12 cellular contexts compared by ENCODE assay signal in the genomic region with DNA sequence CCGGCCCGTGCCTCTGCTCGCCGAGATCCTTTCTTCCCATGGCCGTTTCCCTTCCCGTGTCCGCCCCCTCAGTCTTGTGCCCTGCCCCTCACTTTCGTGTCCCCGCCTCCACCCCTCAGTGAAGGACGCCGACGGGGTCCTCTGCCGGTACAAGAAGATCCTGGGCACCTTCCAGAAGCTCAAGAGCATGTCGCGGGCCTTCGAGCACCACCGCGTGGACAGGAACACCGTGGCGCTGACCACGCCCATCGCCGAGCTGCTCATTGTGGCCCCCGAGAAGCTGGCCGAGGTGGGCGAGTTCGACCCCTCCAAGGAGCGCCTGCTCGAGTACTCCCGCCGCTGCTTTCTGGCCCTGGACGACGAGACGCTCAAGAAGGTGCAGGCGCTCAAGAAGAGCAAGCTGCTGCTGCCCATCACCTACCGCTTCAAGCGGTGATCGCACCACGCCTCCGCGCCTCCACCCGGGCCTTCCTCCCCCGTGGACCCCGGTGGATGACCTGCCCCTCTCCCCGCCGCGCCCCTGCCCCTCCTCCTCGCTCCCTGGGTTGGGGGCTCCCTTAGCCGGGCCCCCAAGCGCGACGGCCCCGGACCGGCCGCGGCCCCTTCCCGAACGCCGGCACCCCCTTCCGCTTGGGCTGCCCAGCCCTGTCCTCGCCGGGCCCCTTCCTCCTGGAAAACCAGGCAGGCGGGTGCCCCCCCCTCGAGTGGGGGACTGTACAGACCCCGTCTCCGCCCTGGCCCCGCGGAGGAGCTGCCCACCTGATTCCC. TPM values are rescaled to one million over a fixed set of nuclear protein-coding genes. Genes with fewer than 3 reads are reported as not detected.
DNase-seq lines count a peak whose midpoint lies in the region; ATAC-seq and TF ChIP-seq lines count a peak whose summit lies in the region.
"Had no signal": no experiment of that assay in that cellular context is flagged by ENCODE, and none has a peak within 500 bp of the region (broad histone marks: within the 10 kb centered on the region; RNA-seq: fewer than 3 reads in every experiment).

No MANE protein-coding gene starts in this region.

- H3K27ac Mint-ChIP-seq in central memory CD8-positive, alpha-beta T cell (ENCODE audit: low read depth), result no peak overlapping the region

- no peak for DNase-seq in cardiac muscle cell (ENCODE audit: low read depth in 1 of 2, low spot score in 1 of 2)
- no peak for DNase-seq in cardiac septum (ENCODE audit: low spot score)
- no peak for DNase-seq in central memory CD8-positive, alpha-beta T cell (ENCODE audit: low spot score in 2 of 2)
- DNase-seq in mesendoderm, result no peak
- no peak for DNase-seq in effector memory CD4-positive, alpha-beta T cell
- DNase-seq in NCI-H2081 (lab: John Stamatoyannopoulos, UW), result no peak
- DNase-seq: activated T-cell treated with anti-CD3 and anti-CD28 coated beads, Interleukin-2, amount 50 U/mL, for 1 hour; cerebellar nuclear complex; NCI-H1105 treated with DMSO at 0.1 percent for 48 hours had no signal

- no peaks in the 10 kb centered on the region for H3K9me3 Mint-ChIP-seq in central memory CD8-positive, alpha-beta T cell

- peaks cover 44% of the 10 kb centered on the region for H3K4me1 Mint-ChIP-seq in central memory CD8-positive, alpha-beta T cell

- peaks cover 15% of the 10 kb centered on the region for H3K27me3 Mint-ChIP-seq in central memory CD8-positive, alpha-beta T cell

- no peak for ATAC-seq in central memory CD8-positive, alpha-beta T cell (replicated peaks; ENCODE audit: extremely low read depth, poor library complexity, severe bottlenecking)
- ATAC-seq in HG02884 (IDR thresholded peaks at IDR 0.05; ENCODE audit: unreplicated experiment) (no peak), HG02981 (IDR thresholded peaks at IDR 0.05; ENCODE audit: unreplicated experiment) (no peak)

- no peak overlapping the region for H3K4me2 ChIP-seq in mesendoderm (ENCODE audit: low read length)

- H3K9me3 ChIP-seq in cardiac muscle cell (ENCODE audit: low read depth), result no peaks in the 10 kb centered on the region
- no peaks in the 10 kb centered on the region for H3K9me3 ChIP-seq in effector memory CD4-positive, alpha-beta T cell (ENCODE audit: control insufficient read depth, low read length)

- peaks cover 21% of the 10 kb centered on the region for H3K79me2 ChIP-seq in mesendoderm (ENCODE audit: control insufficient read depth, insufficient read depth, low read length)

- peak overlapping the region; percentile 7 for H4K8ac ChIP-seq in mesendoderm (ENCODE audit: low read depth, low read length)

- H3K36me3 Mint-ChIP-seq in central memory CD8-positive, alpha-beta T cell (ENCODE audit: insufficient read depth), result peaks cover 25% of the 10 kb centered on the region

- H3K4me1 ChIP-seq in cardiac muscle cell (ENCODE audit: low read depth) (peaks cover 13% of the 10 kb centered on the region), mesendoderm (ENCODE audit: control insufficient read depth, low read depth, low read length) (peaks cover 4% of the 10 kb centered on the region)
- H3K4me1 ChIP-seq in effector memory CD4-positive, alpha-beta T cell (ENCODE audit: control insufficient read depth, insufficient read depth, low read length, poor library complexity, severe bottlenecking), result peaks cover 30% of the 10 kb centered on the region

- no peaks in the 10 kb centered on the region for H3K79me1 ChIP-seq in mesendoderm (ENCODE audit: low read length)

- H3K56ac ChIP-seq in mesendoderm (ENCODE audit: low read length), result peak overlapping the region; percentile 71

- H3K18ac ChIP-seq in mesendoderm (ENCODE audit: low read length), result no peak overlapping the region

- H3K9ac ChIP-seq in mesendoderm (ENCODE audit: low read length), result peak overlapping the region; percentile 53

- peak overlapping the region; percentile 17 for H3K4ac ChIP-seq in mesendoderm (ENCODE audit: low read depth, low read length)

- intact Hi-C loops in cardiac septum (cut with DNase I), result no loop called here

- H4K5ac ChIP-seq in mesendoderm (ENCODE audit: low read length), result no peak overlapping the region

- H3K27me3 ChIP-seq in cardiac muscle cell (no peaks in the 10 kb centered on the region), mesendoderm (ENCODE audit: insufficient read depth, low read length, poor library complexity) (no peaks in the 10 kb centered on the region)
- H3K27me3 ChIP-seq in effector memory CD4-positive, alpha-beta T cell (replicated peaks; ENCODE audit: control insufficient read depth, insufficient read depth, low read length, poor library complexity, severe bottlenecking), result no peaks in the 10 kb centered on the region

- TF ChIP-seq CTCF in cardiac muscle cell (IDR thresholded peaks at IDR 0.05; ENCODE audit: low read depth, low read length), result no peak

- no peak overlapping the region for H2AK5ac ChIP-seq in mesendoderm (ENCODE audit: low read length)

- no peak overlapping the region for H3K23ac ChIP-seq in mesendoderm (ENCODE audit: low read length)

- H2BK15ac ChIP-seq in mesendoderm (replicated peaks; ENCODE audit: low read depth), result no peak overlapping the region

- WGBS in mesendoderm (ENCODE audit: extremely low coverage, insufficient coverage, low lambda C conversion rate), result no CpG with 5 or more reads among the region's 68 CpGs

- H2BK5ac ChIP-seq in mesendoderm (ENCODE audit: low read length), result no peak overlapping the region

- H3K27ac ChIP-seq in cardiac muscle cell, result peak overlapping the region; percentile 54
- H3K27ac ChIP-seq in mesendoderm (ENCODE audit: low read depth, low read length), result no peak overlapping the region
- no peak overlapping the region for H3K27ac ChIP-seq in effector memory CD4-positive, alpha-beta T cell (ENCODE audit: insufficient read depth, low read length, poor library complexity, severe bottlenecking)

- peak overlapping the region; percentile 95 for H3K4me3 Mint-ChIP-seq in central memory CD8-positive, alpha-beta T cell

- no peak overlapping the region for H2BK120ac ChIP-seq in mesendoderm (ENCODE audit: low read depth, low read length)

- H3K4me3 ChIP-seq in cardiac muscle cell, result no peak overlapping the region
- no peak overlapping the region for H3K4me3 ChIP-seq in mesendoderm (ENCODE audit: low read length)
- no peak overlapping the region for H3K4me3 ChIP-seq in effector memory CD4-positive, alpha-beta T cell (ENCODE audit: insufficient read depth, low read depth, low read length, poor library complexity, severe bottlenecking)
- H3K4me3 ChIP-seq: lung had no signal

- H3K36me3 ChIP-seq in cardiac muscle cell (no peaks in the 10 kb centered on the region), mesendoderm (ENCODE audit: control insufficient read depth, insufficient read depth, low read length) (no peaks in the 10 kb centered on the region)
- no peaks in the 10 kb centered on the region for H3K36me3 ChIP-seq in effector memory CD4-positive, alpha-beta T cell (ENCODE audit: control insufficient read depth, insufficient read depth, low read length)

RNA-seq across cellular contexts. Expression of gene U2AF2, which starts 2.3 kb away (rescaled TPM):
- 170 and 187 TPM in 2 replicates for total RNA-seq in cardiac muscle cell
- 13.4 and 16.3 TPM in 2 replicates for polyA plus RNA-seq in cardiac muscle cell
- 80.4 TPM for total RNA-seq in cardiac septum
- 204 TPM for polyA plus RNA-seq in mesendoderm (2013, experiment 1 of 2)
- 201 TPM for polyA plus RNA-seq in mesendoderm (2013, experiment 2 of 2)

RNA-seq across cellular contexts. Expression of gene CCDC106, which starts 4.5 kb away (rescaled TPM):
- total RNA-seq in cardiac muscle cell (42.4 and 49.2 TPM in 2 replicates), cardiac septum (15.9 TPM)
- polyA plus RNA-seq in cardiac muscle cell, result 40.6 and 43.5 TPM in 2 replicates
- polyA plus RNA-seq in mesendoderm (2013, experiment 1 of 2), result 7.9 TPM
- 7.9 TPM for polyA plus RNA-seq in mesendoderm (2013, experiment 2 of 2)

RNA-seq across cellular contexts. Expression of gene ZNF581, which starts 9.0 kb away (rescaled TPM):
- 28.4 and 42.0 TPM in 2 replicates for total RNA-seq in cardiac muscle cell
- polyA plus RNA-seq in cardiac muscle cell, result 22.3 and 28.7 TPM in 2 replicates
- total RNA-seq in cardiac septum, result 6.5 TPM
- 34.8 TPM for polyA plus RNA-seq in mesendoderm (2013, experiment 1 of 2)
- polyA plus RNA-seq in mesendoderm (2013, experiment 2 of 2), result 34.8 TPM

RNA-seq across cellular contexts. Expression of gene ZNF580, which starts 11.7 kb away (rescaled TPM):
- 78.4 and 84.9 TPM in 2 replicates for total RNA-seq in cardiac muscle cell
- 104 and 124 TPM in 2 replicates for polyA plus RNA-seq in cardiac muscle cell
- 29.0 TPM for total RNA-seq in cardiac septum
- polyA plus RNA-seq in mesendoderm (2013, experiment 1 of 2), result 12.1 TPM
- polyA plus RNA-seq in mesendoderm (2013, experiment 2 of 2), result 13.5 TPM

RNA-seq across cellular contexts. Expression of gene EPN1, which starts 22.5 kb away (rescaled TPM):
- 144 and 164 TPM in 2 replicates for total RNA-seq in cardiac muscle cell
- polyA plus RNA-seq in cardiac muscle cell, result 151 and 173 TPM in 2 replicates
- 193 TPM for total RNA-seq in cardiac septum
- polyA plus RNA-seq in mesendoderm (2013, experiment 1 of 2), result 112 TPM
- polyA plus RNA-seq in mesendoderm (2013, experiment 2 of 2), result 114 TPM
